In the genomic region with DNA sequence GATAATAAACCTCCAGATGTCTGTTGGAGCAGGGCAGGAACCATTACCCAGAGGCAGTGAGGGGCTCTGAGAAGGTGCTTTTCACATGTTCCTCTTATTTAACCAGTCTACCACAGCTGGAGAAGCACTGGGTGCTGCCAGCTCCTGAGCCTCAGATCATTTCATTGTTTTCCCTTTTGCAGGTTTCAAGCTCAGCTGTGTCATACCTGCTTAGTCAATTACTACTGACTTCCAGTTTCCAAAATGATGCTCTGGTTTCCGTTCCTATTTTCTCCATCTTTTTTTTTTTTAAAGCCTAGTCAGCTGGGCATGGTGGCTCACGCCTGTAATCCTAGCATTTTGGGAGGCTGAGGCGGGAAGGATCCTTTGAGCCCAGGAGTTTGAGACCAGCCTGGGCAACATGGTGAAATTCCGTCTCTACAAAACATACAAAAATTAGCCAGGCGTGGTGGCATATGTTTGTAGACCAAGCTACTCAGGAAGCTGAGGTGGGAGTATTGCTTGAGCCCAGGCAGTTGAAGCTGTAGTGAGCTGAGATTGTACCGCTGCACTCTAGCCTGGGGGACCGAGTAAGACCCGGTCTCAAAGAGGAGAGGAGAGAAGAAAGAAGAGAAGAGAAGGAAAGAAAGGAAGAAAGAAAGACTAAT, we compare ENCODE assay signal across 12 cellular contexts. TPM values are rescaled to one million over a fixed set of nuclear protein-coding genes. Genes with fewer than 3 reads are reported as not detected.
DNase-seq lines count a peak whose midpoint lies in the region; ATAC-seq and TF ChIP-seq lines count a peak whose summit lies in the region.
"Had no signal": no experiment of that assay in that cellular context is flagged by ENCODE, and none has a peak within 500 bp of the region (broad histone marks: within the 10 kb centered on the region; RNA-seq: fewer than 3 reads in every experiment).

No MANE protein-coding gene starts in this region.

- intact Hi-C loops in activated CD4-positive, alpha-beta memory T cell treated with anti-CD3 and anti-CD28 coated beads for 36 hours (cut with micrococcal nuclease), result loop anchor here (1.0 to 5.0 kb wide), 4 partner anchors 9 to 141 kb away; partner anchors contain the start of genes IER3, MRPS18B and PPP1R10
- intact Hi-C loops in posterior vena cava (cut with DNase I), result no loop called here

- H3K27me3 Mint-ChIP-seq in activated CD4-positive, alpha-beta memory T cell treated with anti-CD3 and anti-CD28 coated beads for 36 hours, result no peaks in the 10 kb centered on the region
- H3K27me3 Mint-ChIP-seq in natural killer cell treated with Interleukin-12 subunit alpha and Interleukin-12 subunit beta and Interleukin-15 and Interleukin-18, amount 100 ng/mL, for 72 hours, result no peaks in the 10 kb centered on the region

- no peaks in the 10 kb centered on the region for H3K9me3 Mint-ChIP-seq in activated CD4-positive, alpha-beta memory T cell treated with anti-CD3 and anti-CD28 coated beads for 36 hours
- no peaks in the 10 kb centered on the region for H3K9me3 Mint-ChIP-seq in natural killer cell treated with Interleukin-12 subunit alpha and Interleukin-12 subunit beta and Interleukin-15 and Interleukin-18, amount 100 ng/mL, for 72 hours

- in situ Hi-C loops in GM13977 (cut with MboI; ENCODE audit: low pct_unique_long_range_greater_than_20kb, low sequenced_read_pairs, unreplicated experiment), result loop anchor here (10.0 kb wide), 1 partner anchor 251 kb away; the partner anchor contains the start of gene HLA-E

- no peak for TF ChIP-seq CTCF in GM13977 (IDR thresholded peaks at IDR 0.05; ENCODE audit: extremely low read depth, insufficient read depth, missing control alignments)

- peak overlapping the region; percentile 89 for H3K27ac Mint-ChIP-seq in activated CD4-positive, alpha-beta memory T cell treated with anti-CD3 and anti-CD28 coated beads for 36 hours
- H3K27ac Mint-ChIP-seq in natural killer cell treated with Interleukin-12 subunit alpha and Interleukin-12 subunit beta and Interleukin-15 and Interleukin-18, amount 100 ng/mL, for 72 hours, result peak overlapping the region; percentile 87 to 89

- H3K36me3 Mint-ChIP-seq in activated CD4-positive, alpha-beta memory T cell treated with anti-CD3 and anti-CD28 coated beads for 36 hours, result peaks cover 76% of the 10 kb centered on the region
- peaks cover 36% of the 10 kb centered on the region for H3K36me3 Mint-ChIP-seq in natural killer cell treated with Interleukin-12 subunit alpha and Interleukin-12 subunit beta and Interleukin-15 and Interleukin-18, amount 100 ng/mL, for 72 hours

- peaks cover 71% of the 10 kb centered on the region for H3K4me1 Mint-ChIP-seq in activated CD4-positive, alpha-beta memory T cell treated with anti-CD3 and anti-CD28 coated beads for 36 hours (ENCODE audit: low read depth)
- H3K4me1 Mint-ChIP-seq in natural killer cell treated with Interleukin-12 subunit alpha and Interleukin-12 subunit beta and Interleukin-15 and Interleukin-18, amount 100 ng/mL, for 72 hours (ENCODE audit: low read depth in 2 of 2), result peaks cover 54 to 59% of the 10 kb centered on the region in 2 donors

- H3K4me3 Mint-ChIP-seq in activated CD4-positive, alpha-beta memory T cell treated with anti-CD3 and anti-CD28 coated beads for 36 hours, result peak overlapping the region; percentile 62
- H3K4me3 Mint-ChIP-seq in natural killer cell treated with Interleukin-12 subunit alpha and Interleukin-12 subunit beta and Interleukin-15 and Interleukin-18, amount 100 ng/mL, for 72 hours, result peak overlapping the region; percentile 86

- DNase-seq in GM13977 (ENCODE audit: low spot score) (peak; percentile 48), posterior vena cava (ENCODE audit: low spot score) (no peak), NCI-H2227 treated with DMSO at 0.1 percent for 48 hours (lab: John Stamatoyannopoulos, UW) (no peak)
- peak; percentile 66 for DNase-seq in activated CD4-positive, alpha-beta memory T cell treated with anti-CD3 and anti-CD28 coated beads for 36 hours
- no peak for DNase-seq in natural killer cell treated with Interleukin-12 subunit alpha and Interleukin-12 subunit beta and Interleukin-15 and Interleukin-18, amount 100 ng/mL, for 72 hours (ENCODE audit: low spot score)
- DNase-seq: caudate nucleus, DMS 273 treated with DMSO at 0.1 percent for 48 hours, NCI-H1694, small intestine had no signal

- ATAC-seq in GM21737 (IDR thresholded peaks at IDR 0.05; ENCODE audit: unreplicated experiment), result peak; percentile 40
- no peak for ATAC-seq in natural killer cell treated with Interleukin-12 subunit alpha and Interleukin-12 subunit beta and Interleukin-15 and Interleukin-18, amount 100 ng/mL, for 72 hours
- no peak for ATAC-seq in HG02763 (IDR thresholded peaks at IDR 0.05; ENCODE audit: unreplicated experiment)
- ATAC-seq: esophagus mucosa had no signal

- POLR2A ChIA-PET in activated CD4-positive, alpha-beta memory T cell treated with anti-CD3 and anti-CD28 coated beads for 36 hours (lab: Charles Lee), result interaction anchor here (0.7 to 5.0 kb wide), 15 partner anchors 8 to 147 kb away, joined by 3 to 32 read pairs (median 7); partner anchors contain the start of genes IER3 and MRPS18B

- CTCF ChIA-PET in activated CD4-positive, alpha-beta memory T cell treated with anti-CD3 and anti-CD28 coated beads for 36 hours (lab: Charles Lee), result interaction anchor here (0.7 to 24.6 kb wide), 15 partner anchors 8 to 352 kb away, joined by 3 to 628 read pairs (median 5); partner anchors contain the start of genes DHX16 and IER3

RNA-seq across cellular contexts. Expression of gene FLOT1, which starts 6.7 kb away (rescaled TPM):
- total RNA-seq in activated CD4-positive, alpha-beta memory T cell treated with anti-CD3 and anti-CD28 coated beads for 36 hours, result 100 to 1,000 TPM; 226 to 231 TPM
- total RNA-seq in natural killer cell treated with Interleukin-12 subunit alpha and Interleukin-12 subunit beta and Interleukin-15 and Interleukin-18, amount 100 ng/mL, for 72 hours, result 100 to 1,000 TPM; 219 to 319 TPM
- total RNA-seq in posterior vena cava, result 100 to 1,000 TPM; 150 to 167 TPM

RNA-seq across cellular contexts. Expression of gene IER3, which starts 8.6 kb away (rescaled TPM):
- total RNA-seq in activated CD4-positive, alpha-beta memory T cell treated with anti-CD3 and anti-CD28 coated beads for 36 hours, result 100 to 1,000 TPM; 167 to 171 TPM
- 100 to 1,000 TPM; 128 to 346 TPM for total RNA-seq in natural killer cell treated with Interleukin-12 subunit alpha and Interleukin-12 subunit beta and Interleukin-15 and Interleukin-18, amount 100 ng/mL, for 72 hours
- 10 to 100 TPM; 28.5 to 51.5 TPM for total RNA-seq in posterior vena cava

RNA-seq across cellular contexts. Expression of gene TUBB, which starts 15.6 kb away (rescaled TPM):
- 1,000 to 10,000 TPM; 1,695 to 1,719 TPM for total RNA-seq in activated CD4-positive, alpha-beta memory T cell treated with anti-CD3 and anti-CD28 coated beads for 36 hours
- total RNA-seq in natural killer cell treated with Interleukin-12 subunit alpha and Interleukin-12 subunit beta and Interleukin-15 and Interleukin-18, amount 100 ng/mL, for 72 hours, result 1,000 to 10,000 TPM in 1 of 2 donors, 100 to 1,000 TPM in 1; 938 to 1,043 TPM
- 100 to 1,000 TPM; 342 to 378 TPM for total RNA-seq in posterior vena cava

RNA-seq across cellular contexts. Expression of gene MDC1, which starts 18.7 kb away (rescaled TPM):
- 10 to 100 TPM; 79.5 to 88.7 TPM for total RNA-seq in activated CD4-positive, alpha-beta memory T cell treated with anti-CD3 and anti-CD28 coated beads for 36 hours
- total RNA-seq in natural killer cell treated with Interleukin-12 subunit alpha and Interleukin-12 subunit beta and Interleukin-15 and Interleukin-18, amount 100 ng/mL, for 72 hours, result 100 to 1,000 TPM in 1 of 2 donors, 10 to 100 TPM in 1; 64.1 to 118 TPM
- total RNA-seq in posterior vena cava, result 10 to 100 TPM; 24.4 to 25.0 TPM

RNA-seq across cellular contexts. Expression of gene NRM, which starts 45.0 kb away (rescaled TPM):
- total RNA-seq in activated CD4-positive, alpha-beta memory T cell treated with anti-CD3 and anti-CD28 coated beads for 36 hours, result 10 to 100 TPM; 31.6 to 32.7 TPM
- total RNA-seq in natural killer cell treated with Interleukin-12 subunit alpha and Interleukin-12 subunit beta and Interleukin-15 and Interleukin-18, amount 100 ng/mL, for 72 hours, result 10 to 100 TPM; 11.7 to 24.2 TPM
- 10 to 100 TPM; 14.6 to 15.5 TPM for total RNA-seq in posterior vena cava

Comparison
In these comparisons a context has a peak if more than half of its experiments do, and no peak if none do; other contexts are left out.
1. DNase-seq: peak in GM13977 (single experiment) and activated CD4-positive, alpha-beta memory T cell treated with anti-CD3 and anti-CD28 coated beads for 36 hours (single experiment); none in natural killer cell treated with Interleukin-12 subunit alpha and Interleukin-12 subunit beta and Interleukin-15 and Interleukin-18, amount 100 ng/mL, for 72 hours (single experiment), posterior vena cava (single experiment) and NCI-H2227 treated with DMSO at 0.1 percent for 48 hours (single experiment).